ENCODE assay signal across 27 cellular contexts in genomic region chr14:61221906-61222305, GRCh38. TPM values are rescaled to one million over a fixed set of nuclear protein-coding genes. Genes with fewer than 3 reads are reported as not detected.
DNase-seq lines count a peak whose midpoint lies in the region; ATAC-seq and TF ChIP-seq lines count a peak whose summit lies in the region.
"Had no signal": no experiment of that assay in that cellular context is flagged by ENCODE, and none has a peak within 500 bp of the region (broad histone marks: within the 10 kb centered on the region; RNA-seq: fewer than 3 reads in every experiment).

No MANE protein-coding gene starts in this region.

- TF ChIP-seq CTCF in nephron (IDR thresholded peaks at IDR 0.05; ENCODE audit: unreplicated experiment in 3 of 3): no peak

- CTCF ChIA-PET in activated CD8-positive, alpha-beta T cell treated with anti-CD3 and anti-CD28 coated beads, Interleukin-2, amount 10 ng/mL, durations not matched to agents 7 days and 5 days (lab: Charles Lee): no interaction called here

- H3K9me3 Mint-ChIP-seq in nephron: no peaks in the 10 kb centered on the region
- H3K9me3 Mint-ChIP-seq in activated CD8-positive, alpha-beta T cell treated with anti-CD3 and anti-CD28 coated beads, Interleukin-2, amount 10 ng/mL, durations not matched to agents 7 days and 5 days (ENCODE audit: insufficient read depth): no peaks in the 10 kb centered on the region
- H3K9me3 Mint-ChIP-seq: activated naive CD4-positive, alpha-beta T cell treated with anti-CD3 and anti-CD28 coated beads, Interleukin-2, amount 50 U/mL, for 24 hours; naive thymus-derived CD4-positive, alpha-beta T cell had no signal

- H3K36me3 Mint-ChIP-seq in nephron (ENCODE audit: low read depth): no peaks in the 10 kb centered on the region
- no peaks in the 10 kb centered on the region for H3K36me3 Mint-ChIP-seq in activated CD8-positive, alpha-beta T cell treated with anti-CD3 and anti-CD28 coated beads, Interleukin-2, amount 10 ng/mL, durations not matched to agents 7 days and 5 days (ENCODE audit: low read depth)
- H3K36me3 Mint-ChIP-seq: activated naive CD4-positive, alpha-beta T cell treated with anti-CD3 and anti-CD28 coated beads, Interleukin-2, amount 50 U/mL, for 24 hours; naive thymus-derived CD4-positive, alpha-beta T cell had no signal

- ATAC-seq in activated CD8-positive, alpha-beta T cell treated with anti-CD3 and anti-CD28 coated beads, Interleukin-2, amount 10 ng/mL, durations not matched to agents 7 days and 5 days: no peak
- no peak for ATAC-seq in HG02973 (IDR thresholded peaks at IDR 0.05; ENCODE audit: unreplicated experiment)
- no peak for ATAC-seq in GM19397 (IDR thresholded peaks at IDR 0.05; ENCODE audit: unreplicated experiment)
- ATAC-seq: GM12878; left lung; naive thymus-derived CD4-positive, alpha-beta T cell; right lobe of liver had no signal

- POLR2A ChIA-PET in activated CD8-positive, alpha-beta T cell treated with anti-CD3 and anti-CD28 coated beads, Interleukin-2, amount 10 ng/mL, durations not matched to agents 7 days and 5 days (lab: Charles Lee): no interaction called here

- peak overlapping the region in 1 of 3 experiments; percentile 6 for H3K4me3 Mint-ChIP-seq in nephron
- H3K4me3 Mint-ChIP-seq in activated CD8-positive, alpha-beta T cell treated with anti-CD3 and anti-CD28 coated beads, Interleukin-2, amount 10 ng/mL, durations not matched to agents 7 days and 5 days: no peak overlapping the region
- H3K4me3 Mint-ChIP-seq: activated naive CD4-positive, alpha-beta T cell treated with anti-CD3 and anti-CD28 coated beads, Interleukin-2, amount 50 U/mL, for 24 hours; B cell; naive thymus-derived CD4-positive, alpha-beta T cell had no signal

- DNase-seq in NCI-H2196 (lab: John Stamatoyannopoulos, UW; ENCODE audit: unreplicated experiment) (peak; percentile 17), NCI-H2196 treated with DMSO at 0.1 percent for 48 hours (lab: John Stamatoyannopoulos, UW; ENCODE audit: unreplicated experiment) (no peak), NCI-H748 (lab: John Stamatoyannopoulos, UW; ENCODE audit: unreplicated experiment) (peak; percentile 93), RPMI8226 (no peak)
- no peak for DNase-seq in activated CD8-positive, alpha-beta T cell treated with anti-CD3 and anti-CD28 coated beads, Interleukin-2, amount 10 ng/mL, durations not matched to agents 7 days and 5 days
- DNase-seq: activated CD4-positive, alpha-beta T cell treated with anti-CD3 and anti-CD28 coated beads, Interleukin-2, amount 50 U/mL, for 1 hour; aorta; H7; hypothalamus; Kasumi-1; left lung; MV-4-11; naive thymus-derived CD4-positive, alpha-beta T cell; NCI-H1930; NCI-H69; right lobe of liver; stimulated activated CD4-positive, alpha-beta T cell treated with anti-CD3 and anti-CD28 coated beads, Interleukin-12 subunit alpha, Interleukin-12 subunit beta, amount 100 ng/mL, for 4 hours; stimulated activated CD4-positive, alpha-beta T cell treated with anti-CD3 and anti-CD28 coated beads, Interleukin-4, amount 100 ng/mL, for 24 hours; stimulated activated naive CD4-positive, alpha-beta T cell treated with Interleukin-2 at 50 U/mL for 16 hours; transverse colon had no signal

- peaks cover 92% of the 10 kb centered on the region for H3K4me1 Mint-ChIP-seq in nephron
- H3K4me1 Mint-ChIP-seq in activated CD8-positive, alpha-beta T cell treated with anti-CD3 and anti-CD28 coated beads, Interleukin-2, amount 10 ng/mL, durations not matched to agents 7 days and 5 days (ENCODE audit: low read depth): no peaks in the 10 kb centered on the region
- H3K4me1 Mint-ChIP-seq: activated naive CD4-positive, alpha-beta T cell treated with anti-CD3 and anti-CD28 coated beads, Interleukin-2, amount 50 U/mL, for 24 hours; B cell had no signal

- peaks cover 4% of the 10 kb centered on the region for H3K27me3 Mint-ChIP-seq in nephron (ENCODE audit: low read depth)
- H3K27me3 Mint-ChIP-seq in activated CD8-positive, alpha-beta T cell treated with anti-CD3 and anti-CD28 coated beads, Interleukin-2, amount 10 ng/mL, durations not matched to agents 7 days and 5 days (ENCODE audit: low read depth): peaks cover 50% of the 10 kb centered on the region

- H3K27ac Mint-ChIP-seq in nephron: peak overlapping the region; percentile 87 to 89 (median 88)
- H3K27ac Mint-ChIP-seq in activated CD8-positive, alpha-beta T cell treated with anti-CD3 and anti-CD28 coated beads, Interleukin-2, amount 10 ng/mL, durations not matched to agents 7 days and 5 days: no peak overlapping the region
- H3K27ac Mint-ChIP-seq: activated naive CD4-positive, alpha-beta T cell treated with anti-CD3 and anti-CD28 coated beads, Interleukin-2, amount 50 U/mL, for 24 hours; B cell; naive thymus-derived CD4-positive, alpha-beta T cell had no signal

RNA-seq across cellular contexts. Expression of gene TMEM30B, which starts 59.2 kb away (rescaled TPM):
- under 1 TPM; 0.52 to 0.66 TPM for total RNA-seq in activated CD8-positive, alpha-beta T cell treated with anti-CD3 and anti-CD28 coated beads, Interleukin-2, amount 10 ng/mL, durations not matched to agents 7 days and 5 days
- total RNA-seq: Daoy had no signal

Comparison
In these comparisons a context has a peak if more than half of its experiments do, and no peak if none do; other contexts are left out.
1. DNase-seq: peak in NCI-H2196 (single experiment) and NCI-H748 (single experiment); none in NCI-H2196 treated with DMSO at 0.1 percent for 48 hours (single experiment), activated CD8-positive, alpha-beta T cell treated with anti-CD3 and anti-CD28 coated beads, Interleukin-2, amount 10 ng/mL, durations not matched to agents 7 days and 5 days (single experiment) and RPMI8226 (single experiment).